In the genomic region with DNA sequence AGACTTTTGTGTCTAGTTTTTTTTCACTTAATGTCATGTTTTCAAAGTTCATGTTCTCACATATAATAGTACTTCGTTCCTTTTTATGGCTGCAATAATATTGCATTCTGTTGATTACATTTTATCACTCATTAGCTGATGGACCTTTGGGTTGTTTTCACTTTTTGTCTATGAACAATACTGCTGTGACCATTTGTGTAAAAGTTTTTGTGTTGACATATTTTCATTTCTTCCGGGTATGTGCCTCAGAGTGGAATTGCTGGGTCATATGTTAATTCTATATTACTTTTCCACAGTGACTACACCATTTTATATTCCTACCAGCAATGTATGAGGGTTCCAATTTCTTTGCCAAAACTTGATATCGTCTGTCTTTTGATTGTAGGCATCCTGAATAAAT, we compare ENCODE assay signal across 8 cellular contexts.
"Had no signal": no experiment of that assay in that cellular context is flagged by ENCODE, and none has a peak within 500 bp of the region (broad histone marks: within the 10 kb centered on the region; RNA-seq: fewer than 3 reads in every experiment).

No MANE protein-coding gene starts in this region.

- H3K27me3 Mint-ChIP-seq: IgD-negative memory B cell had no signal

- ATAC-seq: HCT116, HepG2 had no signal

- DNase-seq: GM23248, GOT3, H7, HFFc6, KBM-7 had no signal

- FAIRE-seq: HepG2 had no signal

- H3K4me3 Mint-ChIP-seq: HFFc6, IgD-negative memory B cell had no signal

- H3K9me3 Mint-ChIP-seq: HFFc6, IgD-negative memory B cell had no signal

- H3K27ac Mint-ChIP-seq: HFFc6, IgD-negative memory B cell had no signal
